ENCODE assay signal across 10 cellular contexts in the genomic region with DNA sequence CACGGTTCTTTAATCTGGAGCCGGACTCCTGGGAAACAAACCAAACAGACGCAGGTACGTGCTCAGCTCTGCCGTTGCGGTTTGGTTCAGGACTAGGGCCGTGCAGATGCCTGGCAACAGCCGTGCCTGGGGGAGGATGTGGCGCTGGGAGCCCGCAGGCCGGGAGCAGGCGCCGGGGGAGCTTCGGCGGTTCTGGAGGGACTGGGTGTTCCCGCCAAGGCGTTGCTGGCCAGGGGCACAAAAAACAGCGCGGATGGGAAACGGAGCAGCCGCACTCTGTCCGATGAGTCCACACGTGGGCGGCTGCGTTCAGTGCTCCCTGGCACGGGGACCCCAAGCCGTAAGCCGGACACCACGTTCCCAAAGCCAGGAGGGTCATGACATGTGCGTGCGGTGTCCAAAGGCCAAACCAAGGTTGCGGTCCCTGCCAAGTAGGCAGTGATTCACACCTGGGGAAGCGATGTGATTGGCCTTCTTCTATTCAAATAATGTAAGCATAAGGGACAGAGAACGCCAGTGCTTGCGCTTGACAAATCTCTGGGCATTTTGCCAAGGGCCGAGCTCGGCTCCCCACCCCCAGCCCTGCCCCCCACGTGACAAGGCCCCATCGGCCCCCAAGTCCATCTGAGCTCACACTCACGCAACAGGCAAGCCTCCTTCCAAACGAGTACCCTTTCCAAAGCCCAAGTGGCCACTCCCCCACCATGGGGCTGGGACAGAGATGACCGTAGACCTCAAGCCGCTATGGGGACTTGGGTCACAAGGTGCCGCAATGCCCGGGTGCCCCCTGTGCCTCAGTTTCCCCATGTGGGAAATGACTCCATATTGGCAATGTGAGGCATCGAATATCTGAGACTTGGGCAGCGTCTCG. TPM values are rescaled to one million over a fixed set of nuclear protein-coding genes. Genes with fewer than 3 reads are reported as not detected.
DNase-seq lines count a peak whose midpoint lies in the region; ATAC-seq, FAIRE-seq and TF ChIP-seq lines count a peak whose summit lies in the region.
"Had no signal": no experiment of that assay in that cellular context is flagged by ENCODE, and none has a peak within 500 bp of the region (broad histone marks: within the 10 kb centered on the region; RNA-seq: fewer than 3 reads in every experiment).

No MANE protein-coding gene starts in this region.

- H3K36me3 Mint-ChIP-seq in WTC11, result no peaks in the 10 kb centered on the region
- H3K36me3 Mint-ChIP-seq: activated naive CD4-positive, alpha-beta T cell treated with anti-CD3 and anti-CD28 coated beads, Interleukin-2, amount 50 U/mL, for 72 hours had no signal

- no peaks in the 10 kb centered on the region for H3K4me1 Mint-ChIP-seq in WTC11

- TF ChIP-seq CTCF in BJ (IDR thresholded peaks at IDR 0.05; ENCODE audit: insufficient read depth, low read depth, low read length), result no peak
- no peak for TF ChIP-seq CTCF in WTC11 (IDR thresholded peaks at IDR 0.05)
- TF ChIP-seq CTCF in lower lobe of right lung (IDR thresholded peaks at IDR 0.05), result no peak

- peak; percentile 16 for FAIRE-seq in HTR-8/SVneo (lab: Jason Lieb, UNC)

- H3K36me3 ChIP-seq in BJ (ENCODE audit: control insufficient read depth, insufficient read depth, low read length) (no peaks in the 10 kb centered on the region), lower lobe of right lung (no peaks in the 10 kb centered on the region)

- intact Hi-C loops in lower lobe of right lung (cut with DNase I), result no loop called here

- H3K27ac ChIP-seq in lower lobe of right lung, result peak overlapping the region; percentile 82

- no peaks in the 10 kb centered on the region for H3K9me3 ChIP-seq in lower lobe of right lung

- no peaks in the 10 kb centered on the region for H3K27me3 Mint-ChIP-seq in WTC11 (ENCODE audit: low read depth)

- H3K27me3 ChIP-seq in BJ (ENCODE audit: control insufficient read depth, insufficient read depth, low read length) (peaks cover 33% of the 10 kb centered on the region), lower lobe of right lung (ENCODE audit: low read depth) (no peaks in the 10 kb centered on the region)

- CTCF ChIA-PET in BJ (lab: Yijun Ruan, JAX) (interaction anchor here (0.8 to 2.8 kb wide), 2 partner anchors 11 to 36 kb away, joined by 3 to 12 read pairs; no protein-coding TSS in a partner anchor), WTC11 (lab: Charles Lee) (no interaction called here)

- no peak overlapping the region for H3K4me3 Mint-ChIP-seq in WTC11

- H3K27ac Mint-ChIP-seq in WTC11, result no peak overlapping the region

- POLR2A ChIA-PET in BJ (lab: Charles Lee) (no interaction called here), WTC11 (lab: Charles Lee) (no interaction called here)

- H3K9me3 Mint-ChIP-seq in WTC11, result no peaks in the 10 kb centered on the region
- H3K9me3 Mint-ChIP-seq: activated naive CD4-positive, alpha-beta T cell treated with anti-CD3 and anti-CD28 coated beads, Interleukin-2, amount 50 U/mL, for 72 hours had no signal

- DNase-seq in BJ (ENCODE audit: low read depth) (peak; percentile 85), HTR-8/SVneo (ENCODE audit: insufficient read length, low spot score) (no peak), WTC11 (ENCODE audit: low spot score) (no peak), lower lobe of right lung (peak; percentile 66)
- no peak for DNase-seq in stimulated activated CD4-positive, alpha-beta T cell treated with anti-CD3 and anti-CD28 coated beads, Interleukin-4, amount 100 ng/mL, for 24 hours
- DNase-seq in stimulated activated CD4-positive, alpha-beta T cell treated with anti-CD3 and anti-CD28 coated beads, Interleukin-4, amount 100 ng/mL, for 4 hours, result no peak
- DNase-seq: hippocampal formation had no signal

- H3K4me1 ChIP-seq in lower lobe of right lung, result peaks cover 19% of the 10 kb centered on the region

- H3K4me3 ChIP-seq in BJ (ENCODE audit: low read depth, low read length) (no peak overlapping the region), lower lobe of right lung (no peak overlapping the region)

- ATAC-seq in WTC11 (no peak), lower lobe of right lung (peak; percentile 43 to 56), GM18502 (IDR thresholded peaks at IDR 0.05; ENCODE audit: poor library complexity, unreplicated experiment) (no peak), HG02852 (IDR thresholded peaks at IDR 0.05; ENCODE audit: unreplicated experiment) (no peak)

TF ChIP-seq in WTC11, 78 proteins besides CTCF, POLR2A, EP300 and RAD21:
- TF ChIP-seq SOX15 (CRISPR knock-in tag; IDR thresholded peaks at IDR 0.05) (no peak), GABPB1 (CRISPR knock-in tag; IDR thresholded peaks at IDR 0.05) (0 out of 2 replicates have a peak, but pooled peaks have one; percentile 23)

RNA-seq across cellular contexts. Expression of gene NKD2, which starts 49.7 kb away (rescaled TPM):
- polyA plus RNA-seq in BJ (2011; rRNA removed), result not detected in 2 replicates
- polyA minus RNA-seq in BJ (2011; rRNA and poly(A)+ RNA removed), result not detected in 2 replicates
- total RNA-seq in WTC11 (2021) (12.8 to 16.6 TPM (median 15.9 TPM) in 3 replicates), lower lobe of right lung (24.1 TPM)

Comparison
In these comparisons a context has a peak if more than half of its experiments do, and no peak if none do; other contexts are left out.
1. DNase-seq: peak in BJ (single experiment) and lower lobe of right lung (single experiment); none in HTR-8/SVneo (single experiment), WTC11 (single experiment), stimulated activated CD4-positive, alpha-beta T cell treated with anti-CD3 and anti-CD28 coated beads, Interleukin-4, amount 100 ng/mL, for 24 hours (single experiment) and stimulated activated CD4-positive, alpha-beta T cell treated with anti-CD3 and anti-CD28 coated beads, Interleukin-4, amount 100 ng/mL, for 4 hours (0 of 2).
2. ATAC-seq: peak in lower lobe of right lung (2 of 2); none in WTC11 (single experiment), GM18502 (single experiment) and HG02852 (single experiment).